Comparison of ENCODE assay signal across 16 cellular contexts in genomic region chr22:44521326-44521725, GRCh38.
"Had no signal": no experiment of that assay in that cellular context is flagged by ENCODE, and none has a peak within 500 bp of the region (broad histone marks: within the 10 kb centered on the region; RNA-seq: fewer than 3 reads in every experiment).

No MANE protein-coding gene starts in this region.

- H3K36me3 ChIP-seq: esophagus squamous epithelium, gastroesophageal sphincter had no signal

- H3K4me1 Mint-ChIP-seq: naive thymus-derived CD4-positive, alpha-beta T cell had no signal

- H3K9me3 Mint-ChIP-seq: effector memory CD8-positive, alpha-beta T cell had no signal

- H3K4me3 Mint-ChIP-seq: effector memory CD8-positive, alpha-beta T cell; naive thymus-derived CD4-positive, alpha-beta T cell; nephron progenitor cell had no signal

- H3K4me3 ChIP-seq: esophagus squamous epithelium, gastroesophageal sphincter, hepatocyte, psoas muscle had no signal

- H3K4me2 ChIP-seq: hepatocyte had no signal

- H3K27ac ChIP-seq: epithelial cell of prostate, esophagus squamous epithelium, gastroesophageal sphincter, hepatocyte, psoas muscle had no signal

- ATAC-seq: effector memory CD8-positive, alpha-beta T cell; gastroesophageal sphincter; naive thymus-derived CD4-positive, alpha-beta T cell; psoas muscle had no signal

- DNase-seq: effector memory CD8-positive, alpha-beta T cell; esophagus squamous epithelium; foreskin fibroblast; glutamatergic neuron; mammary epithelial cell; naive thymus-derived CD4-positive, alpha-beta T cell; nephron progenitor cell; psoas muscle; retina; small intestine; stimulated activated CD4-positive, alpha-beta T cell treated with anti-CD3 and anti-CD28 coated beads, Interleukin-12 subunit alpha, Interleukin-12 subunit beta, amount 100 ng/mL, for 4 hours; stimulated activated naive CD4-positive, alpha-beta T cell treated with Interleukin-2 at 50 U/mL for 16 hours; trophoblast cell had no signal

- H3K4me1 ChIP-seq: psoas muscle had no signal

- H3K27me3 ChIP-seq: gastroesophageal sphincter, hepatocyte had no signal

- H3K27ac Mint-ChIP-seq: effector memory CD8-positive, alpha-beta T cell; naive thymus-derived CD4-positive, alpha-beta T cell; nephron progenitor cell had no signal

- H3K9me3 ChIP-seq: esophagus squamous epithelium, gastroesophageal sphincter, psoas muscle had no signal

- H2AFZ ChIP-seq: hepatocyte had no signal
